In genomic region chr6:15441982-15442381, GRCh38 we compare ENCODE assay signal across 14 cellular contexts.
A peak's percentile ranks its signal among the peaks of the same experiment; 100 is the strongest.
DNase-seq lines count a peak whose midpoint lies in the region; ATAC-seq and TF ChIP-seq lines count a peak whose summit lies in the region.
"Had no signal": no experiment of that assay in that cellular context is flagged by ENCODE, and none has a peak within 500 bp of the region (broad histone marks: within the 10 kb centered on the region; RNA-seq: fewer than 3 reads in every experiment).

No MANE protein-coding gene starts in this region.

- no peak overlapping the region for H4K8ac ChIP-seq in mesenchymal stem cell (ENCODE audit: low read length)

- no peak overlapping the region for H2BK120ac ChIP-seq in mesenchymal stem cell (ENCODE audit: low read depth, low read length)

- no peak overlapping the region for H4K91ac ChIP-seq in mesenchymal stem cell (ENCODE audit: low read length)

- no peak for TF ChIP-seq CTCF in foreskin keratinocyte (conservative IDR thresholded peaks at IDR 0.05)

- no peak overlapping the region for H2AFZ ChIP-seq in GM23248
- no peak overlapping the region for H2AFZ ChIP-seq in mesenchymal stem cell (ENCODE audit: low read depth, low read length)

- no peaks in the 10 kb centered on the region for H3K9me3 ChIP-seq in BLaER1 treated with 17β-estradiol and CSF1 and Interleukin-3, amounts not matched to agents 10 nM and 100 nM (replicated peaks in 1 of 11)
- H3K9me3 ChIP-seq in GM23248 (ENCODE audit: low read depth) (no peaks in the 10 kb centered on the region), mesenchymal stem cell (ENCODE audit: control insufficient read depth, low read length) (no peaks in the 10 kb centered on the region)
- H3K9me3 ChIP-seq: SK-N-SH had no signal

- no peaks in the 10 kb centered on the region for H3K27me3 ChIP-seq in BLaER1 treated with 17β-estradiol and CSF1 and Interleukin-3, amounts not matched to agents 10 nM and 100 nM
- H3K27me3 ChIP-seq in GM23248 (replicated peaks; ENCODE audit: insufficient read depth) (no peaks in the 10 kb centered on the region), mesenchymal stem cell (ENCODE audit: control insufficient read depth in 1 of 2, insufficient read depth in 1 of 2, low read length in 2 of 2) (no peaks in the 10 kb centered on the region), foreskin keratinocyte (no peaks in the 10 kb centered on the region)

- H3K4me3 ChIP-seq in BLaER1 treated with 17β-estradiol and CSF1 and Interleukin-3, amounts not matched to agents 10 nM and 100 nM: no peak overlapping the region
- H3K4me3 ChIP-seq in GM23248 (no peak overlapping the region), mesenchymal stem cell (ENCODE audit: insufficient read depth in 1 of 2, low read depth in 1 of 2, low read length in 2 of 2) (no peak overlapping the region)
- H3K4me3 ChIP-seq: K562 had no signal

- peaks cover 85 to 100% (median 98%) of the 10 kb centered on the region in 10 experiments for H3K4me1 ChIP-seq in BLaER1 treated with 17β-estradiol and CSF1 and Interleukin-3, amounts not matched to agents 10 nM and 100 nM
- H3K4me1 ChIP-seq in GM23248 (ENCODE audit: insufficient read depth) (peaks cover 39% of the 10 kb centered on the region), mesenchymal stem cell (ENCODE audit: control insufficient read depth, insufficient read depth, low read depth, low read length) (no peaks in the 10 kb centered on the region), foreskin keratinocyte (peaks cover 26% of the 10 kb centered on the region)

- H3K9me2 ChIP-seq in GM23248 (ENCODE audit: insufficient read depth): no peaks in the 10 kb centered on the region
- H3K9me2 ChIP-seq: SK-N-SH had no signal

- no peak overlapping the region for H3K4ac ChIP-seq in mesenchymal stem cell (ENCODE audit: low read depth in 1 of 2, low read length in 2 of 2)

- 67 to 68% methylated on average over 4 of the region's 4 CpGs for WGBS in GM23248 (ENCODE audit: low coverage in 1 of 2, low lambda C conversion rate in 2 of 2, missing lambda C conversion rate in 2 of 2), 2 experiments
- WGBS in mesenchymal stem cell: 92% methylated on average over 2 of the region's 4 CpGs

- peak overlapping the region in 3 of 11 experiments; percentile 1 to 28 (median 7); a peak in 4 of 22 replicates for H3K9ac ChIP-seq in BLaER1 treated with 17β-estradiol and CSF1 and Interleukin-3, amounts not matched to agents 10 nM and 100 nM
- H3K9ac ChIP-seq in GM23248 (no peak overlapping the region), mesenchymal stem cell (ENCODE audit: low read length) (peak overlapping the region; percentile 13)
- H3K9ac ChIP-seq: SK-N-SH had no signal

- H2BK15ac ChIP-seq in mesenchymal stem cell (ENCODE audit: low read depth, poor library complexity, severe bottlenecking): no peak overlapping the region

- peaks cover 19% of the 10 kb centered on the region; the same call in 1 of the 2 replicates for H3F3A ChIP-seq in GM23248 (ENCODE audit: insufficient read depth)

- H3K27ac ChIP-seq in BLaER1 treated with 17β-estradiol and CSF1 and Interleukin-3, amounts not matched to agents 10 nM and 100 nM: peak overlapping the region in 6 of 11 experiments; percentile 4 to 37 (median 26); a peak in 7 of 22 replicates
- H3K27ac ChIP-seq in GM23248 (0 out of 2 replicates have a peak overlapping the region, but pooled peaks have one; percentile 34), mesenchymal stem cell (ENCODE audit: low read length, poor library complexity, severe bottlenecking) (no peak overlapping the region), foreskin keratinocyte (no peak overlapping the region)
- H3K27ac ChIP-seq: RWPE1 had no signal

- no peak overlapping the region for H2AK5ac ChIP-seq in mesenchymal stem cell (ENCODE audit: low read length, severe bottlenecking)

- H2BK12ac ChIP-seq in mesenchymal stem cell (ENCODE audit: low read length in 2 of 2): no peak overlapping the region

- H3K79me2 ChIP-seq in GM23248 (ENCODE audit: insufficient read depth): peaks cover 96% of the 10 kb centered on the region

- in situ Hi-C loops in GM23248 (cut with MboI): no loop called here

- H3K14ac ChIP-seq in mesenchymal stem cell (ENCODE audit: low read length in 2 of 2): no peak overlapping the region

- peaks cover 13% of the 10 kb centered on the region for H3K36me3 Mint-ChIP-seq in dendritic cell treated with granulocyte-macrophage colony-stimulating factor and Interleukin-4, amounts not matched to agents 40 ng/mL and 50 ng/mL, for 4 days (ENCODE audit: low read depth)

- H3K9me3 Mint-ChIP-seq in dendritic cell treated with granulocyte-macrophage colony-stimulating factor and Interleukin-4, amounts not matched to agents 40 ng/mL and 50 ng/mL, for 4 days: no peaks in the 10 kb centered on the region
- H3K9me3 Mint-ChIP-seq: H9 had no signal

- H3K27me3 Mint-ChIP-seq in dendritic cell treated with granulocyte-macrophage colony-stimulating factor and Interleukin-4, amounts not matched to agents 40 ng/mL and 50 ng/mL, for 4 days: no peaks in the 10 kb centered on the region

- H3K18ac ChIP-seq in mesenchymal stem cell (ENCODE audit: low read depth in 1 of 2, low read length in 2 of 2): no peak overlapping the region

- ATAC-seq in HG03442 (IDR thresholded peaks at IDR 0.05; ENCODE audit: unreplicated experiment) (no peak), foreskin keratinocyte (no peak)

- DNase-seq in GM23248 (no peak), mesenchymal stem cell (no peak), NCI-H510A (lab: John Stamatoyannopoulos, UW) (no peak), foreskin keratinocyte (no peak)
- DNase-seq: NCI-H1092, NCI-H2107, NCI-H345 had no signal

- H3K4me3 Mint-ChIP-seq in dendritic cell treated with granulocyte-macrophage colony-stimulating factor and Interleukin-4, amounts not matched to agents 40 ng/mL and 50 ng/mL, for 4 days: no peak overlapping the region
- H3K4me3 Mint-ChIP-seq: H9 had no signal

- no peak overlapping the region for H2BK5ac ChIP-seq in mesenchymal stem cell (ENCODE audit: low read depth, low read length, poor library complexity, severe bottlenecking)

- H3K4me2 ChIP-seq in BLaER1 treated with 17β-estradiol and CSF1 and Interleukin-3, amounts not matched to agents 10 nM and 100 nM: peak overlapping the region; percentile 6 to 97 (median 55); a peak in 20 of 22 replicates
- H3K4me2 ChIP-seq in GM23248 (ENCODE audit: unreplicated experiment): no peak overlapping the region
- no peak overlapping the region for H3K4me2 ChIP-seq in mesenchymal stem cell (ENCODE audit: low read length, poor library complexity, severe bottlenecking)
- H3K4me2 ChIP-seq: SK-N-SH had no signal

- H3K23ac ChIP-seq in mesenchymal stem cell (ENCODE audit: low read length in 2 of 2): no peak overlapping the region

- H3K27ac Mint-ChIP-seq in dendritic cell treated with granulocyte-macrophage colony-stimulating factor and Interleukin-4, amounts not matched to agents 40 ng/mL and 50 ng/mL, for 4 days: peak overlapping the region; percentile 68

- H4K20me1 ChIP-seq in BLaER1 treated with 17β-estradiol and CSF1 and Interleukin-3, amounts not matched to agents 10 nM and 100 nM: peaks cover 88 to 98% (median 96%) of the 10 kb centered on the region in 11 experiments; a peak in 21 of 22 replicates
- 0 out of 2 replicates have a peak, but pooled peaks cover 4% of the 10 kb centered on the region for H4K20me1 ChIP-seq in GM23248 (ENCODE audit: insufficient read depth)

- intact Hi-C loops in dendritic cell treated with granulocyte-macrophage colony-stimulating factor and Interleukin-4, amounts not matched to agents 40 ng/mL and 50 ng/mL, for 4 days (cut with micrococcal nuclease): loop anchor here (2.0 to 5.0 kb wide), 2 partner anchors 15 to 190 kb away; no protein-coding TSS in a partner anchor

- H3K79me1 ChIP-seq in mesenchymal stem cell (replicated peaks; ENCODE audit: low read length, poor library complexity, severe bottlenecking): peaks cover 39% of the 10 kb centered on the region

- H3K36me3 ChIP-seq in BLaER1 treated with 17β-estradiol and CSF1 and Interleukin-3, amounts not matched to agents 10 nM and 100 nM: peaks cover 0 to 14% (median 0%) of the 10 kb centered on the region in 11 experiments; a peak in 5 of 22 replicates
- no peaks in the 10 kb centered on the region for H3K36me3 ChIP-seq in GM23248 (ENCODE audit: low read depth)
- H3K36me3 ChIP-seq in mesenchymal stem cell (ENCODE audit: control insufficient read depth in 1 of 2, insufficient read depth in 2 of 2, low read depth in 1 of 2, low read length in 2 of 2): no peaks in the 10 kb centered on the region

- peaks cover 82% of the 10 kb centered on the region for H3K4me1 Mint-ChIP-seq in dendritic cell treated with granulocyte-macrophage colony-stimulating factor and Interleukin-4, amounts not matched to agents 40 ng/mL and 50 ng/mL, for 4 days (ENCODE audit: low read depth)

Comparison
In these comparisons a context has a peak if more than half of its experiments do, and no peak if none do; other contexts are left out.
1. H3K27ac ChIP-seq: peak in BLaER1 treated with 17β-estradiol and CSF1 and Interleukin-3, amounts not matched to agents 10 nM and 100 nM (6 of 11) and GM23248 (single experiment); none in mesenchymal stem cell (single experiment) and foreskin keratinocyte (single experiment).
2. H3K4me2 ChIP-seq: peak in BLaER1 treated with 17β-estradiol and CSF1 and Interleukin-3, amounts not matched to agents 10 nM and 100 nM (11 of 11); none in GM23248 (single experiment) and mesenchymal stem cell (single experiment).